ENCODE assay signal across 13 cellular contexts in genomic region chr6:169172435-169172834, GRCh38.
DNase-seq lines count a peak whose midpoint lies in the region; ATAC-seq and TF ChIP-seq lines count a peak whose summit lies in the region.
"Had no signal": no experiment of that assay in that cellular context is flagged by ENCODE, and none has a peak within 500 bp of the region (broad histone marks: within the 10 kb centered on the region; RNA-seq: fewer than 3 reads in every experiment).

No MANE protein-coding gene starts in this region.

- CTCF ChIA-PET in AG04450 (lab: Charles Lee), result no interaction called here

- no peak for DNase-seq in AG04450 (ENCODE audit: low read depth, low spot score)
- DNase-seq in MG63, result peak; percentile 98
- DNase-seq in ecto neural progenitor cell (ENCODE audit: low spot score), result peak; percentile 23
- peak; percentile 90 for DNase-seq in mesenteric fat pad (ENCODE audit: low spot score)
- DNase-seq in NCI-H2171 (lab: John Stamatoyannopoulos, UW), result no peak
- DNase-seq: activated CD4-positive, alpha-beta T cell treated with anti-CD3 and anti-CD28 coated beads, Interleukin-2, amount 10 ng/mL, durations not matched to agents 7 days and 5 days; C1 segment of cervical spinal cord; NCI-H1417 had no signal

- H3K27ac ChIP-seq in AG04450 (ENCODE audit: low read depth, low read length), result peak overlapping the region; percentile 65
- H3K27ac ChIP-seq: neural progenitor cell, PC-9 had no signal

- ATAC-seq in HG03354 (IDR thresholded peaks at IDR 0.05; ENCODE audit: poor library complexity, severe bottlenecking, unreplicated experiment) (no peak), HG03039 (IDR thresholded peaks at IDR 0.05; ENCODE audit: unreplicated experiment) (no peak), HG02970 (IDR thresholded peaks at IDR 0.05; ENCODE audit: low FRiP score, unreplicated experiment) (no peak)

- H3K4me3 ChIP-seq in AG04450 (ENCODE audit: low read depth, low read length), result no peak overlapping the region
- H3K4me3 ChIP-seq in MG63, result no peak overlapping the region
- H3K4me3 ChIP-seq: neural progenitor cell, PC-9 had no signal

- peaks cover 16% of the 10 kb centered on the region; the same call in 1 of the 2 replicates for H3K9me3 ChIP-seq in AG04450 (ENCODE audit: control insufficient read depth, insufficient read depth, low read length)
- H3K9me3 ChIP-seq in MG63, result peaks cover 4% of the 10 kb centered on the region; the same call in 1 of the 2 replicates

- H3K27me3 ChIP-seq in AG04450 (ENCODE audit: control insufficient read depth, insufficient read depth, low read length) (no peaks in the 10 kb centered on the region), MG63 (no peaks in the 10 kb centered on the region)
- H3K27me3 ChIP-seq: neural progenitor cell had no signal

- POLR2A ChIA-PET in AG04450 (lab: Yijun Ruan, JAX), result no interaction called here

- peaks cover 41% of the 10 kb centered on the region for H3K36me3 ChIP-seq in MG63
- H3K36me3 ChIP-seq: neural progenitor cell had no signal

- TF ChIP-seq CTCF in AG04450 (IDR thresholded peaks at IDR 0.05; ENCODE audit: low read depth, low read length), result no peak

Comparison
In these comparisons a context has a peak if more than half of its experiments do, and no peak if none do; other contexts are left out.
1. DNase-seq: peak in MG63 (single experiment), ecto neural progenitor cell (single experiment) and mesenteric fat pad (single experiment); none in AG04450 (single experiment) and NCI-H2171 (single experiment).